12 cellular contexts compared by ENCODE assay signal in genomic region chr1:37485902-37486679, GRCh38. TPM values are rescaled to one million over a fixed set of nuclear protein-coding genes. Genes with fewer than 3 reads are reported as not detected.
DNase-seq lines count a peak whose midpoint lies in the region; ATAC-seq, FAIRE-seq and TF ChIP-seq lines count a peak whose summit lies in the region.
"Had no signal": no experiment of that assay in that cellular context is flagged by ENCODE, and none has a peak within 500 bp of the region (broad histone marks: within the 10 kb centered on the region; RNA-seq: fewer than 3 reads in every experiment).

No MANE protein-coding gene starts in this region.

- peaks cover 2% of the 10 kb centered on the region for H3K79me1 ChIP-seq in mesendoderm (ENCODE audit: low read length)

- intact Hi-C loops in Right ventricle myocardium inferior (cut with DNase I) (no loop called here), cardiac septum (cut with DNase I) (no loop called here), uterus (cut with DNase I; ENCODE audit: low total_unique reads) (no loop called here)

- H3K27me3 ChIP-seq in mesendoderm (ENCODE audit: insufficient read depth, low read length, poor library complexity) (no peaks in the 10 kb centered on the region), uterus (no peaks in the 10 kb centered on the region)

- H2BK15ac ChIP-seq in mesendoderm (replicated peaks; ENCODE audit: low read depth) = no peak overlapping the region

- H3K4me1 Mint-ChIP-seq in central memory CD8-positive, alpha-beta T cell = peaks cover 36% of the 10 kb centered on the region
- peaks cover 14% of the 10 kb centered on the region for H3K4me1 Mint-ChIP-seq in endothelial cell (ENCODE audit: unreplicated experiment)

- H3K79me2 ChIP-seq in mesendoderm (ENCODE audit: control insufficient read depth, insufficient read depth, low read length) = no peaks in the 10 kb centered on the region

- H3K9ac ChIP-seq in mesendoderm (ENCODE audit: low read length) = no peak overlapping the region

- peaks cover 4% of the 10 kb centered on the region for H3K36me3 ChIP-seq in mesendoderm (ENCODE audit: control insufficient read depth, insufficient read depth, low read length)
- H3K36me3 ChIP-seq in uterus = no peaks in the 10 kb centered on the region

- no peak overlapping the region for H2BK5ac ChIP-seq in mesendoderm (ENCODE audit: low read length)

- no peak overlapping the region for H3K18ac ChIP-seq in mesendoderm (ENCODE audit: low read length)

- H3K4me3 ChIP-seq in mesendoderm (ENCODE audit: low read length) (no peak overlapping the region), uterus (no peak overlapping the region)

- no peak overlapping the region for H3K4ac ChIP-seq in mesendoderm (ENCODE audit: low read depth, low read length)

- TF ChIP-seq CTCF in uterus (IDR thresholded peaks at IDR 0.05) (no peak), endothelial cell (IDR thresholded peaks at IDR 0.05; ENCODE audit: unreplicated experiment) (no peak)

- TF ChIP-seq POLR2A in uterus (IDR thresholded peaks at IDR 0.05) (no peak), GM12891 (IDR thresholded peaks at IDR 0.05; ENCODE audit: low read depth, low read length) (no peak)

- no peaks in the 10 kb centered on the region for H3K27me3 Mint-ChIP-seq in central memory CD8-positive, alpha-beta T cell
- H3K27me3 Mint-ChIP-seq in endothelial cell (ENCODE audit: unreplicated experiment) = peaks cover 1% of the 10 kb centered on the region

- H4K8ac ChIP-seq in mesendoderm (ENCODE audit: low read depth, low read length) = no peak overlapping the region

- no peaks in the 10 kb centered on the region for H3K9me3 Mint-ChIP-seq in central memory CD8-positive, alpha-beta T cell
- H3K9me3 Mint-ChIP-seq in endothelial cell (ENCODE audit: unreplicated experiment) = no peaks in the 10 kb centered on the region

- H3K56ac ChIP-seq in mesendoderm (ENCODE audit: low read length) = peak overlapping the region; percentile 46

- no peak overlapping the region for H4K5ac ChIP-seq in mesendoderm (ENCODE audit: low read length)

- H3K4me1 ChIP-seq in mesendoderm (ENCODE audit: control insufficient read depth, low read depth, low read length) (no peaks in the 10 kb centered on the region), uterus (no peaks in the 10 kb centered on the region)

- H3K4me3 Mint-ChIP-seq in central memory CD8-positive, alpha-beta T cell = no peak overlapping the region
- H3K4me3 Mint-ChIP-seq in endothelial cell (ENCODE audit: unreplicated experiment) = no peak overlapping the region

- H3K27ac ChIP-seq in mesendoderm (ENCODE audit: low read depth, low read length) (no peak overlapping the region), uterus (peak overlapping the region; percentile 61 to 79)

- H3K9me3 ChIP-seq in uterus = no peaks in the 10 kb centered on the region

- peak; percentile 8 for ATAC-seq in Right ventricle myocardium inferior
- ATAC-seq in central memory CD8-positive, alpha-beta T cell (replicated peaks; ENCODE audit: extremely low read depth, poor library complexity, severe bottlenecking) = no peak

- DNase-seq in Right ventricle myocardium inferior (ENCODE audit: missing footprints) (no peak), cardiac septum (ENCODE audit: low spot score) (no peak), mesendoderm (no peak), uterus (no peak), GM12891 (ENCODE audit: insufficient read length, low spot score) (no peak), endothelial cell (ENCODE audit: low spot score) (no peak), SHP77 treated with DMSO at 0.1 percent for 48 hours (lab: John Stamatoyannopoulos, UW) (no peak)
- no peak for DNase-seq in central memory CD8-positive, alpha-beta T cell (ENCODE audit: low spot score in 2 of 2)
- DNase-seq: activated CD4-positive, alpha-beta T cell treated with anti-CD3 and anti-CD28 coated beads for 1 hour; midbrain; NCI-H2029 treated with DMSO at 0.1 percent for 48 hours had no signal

- FAIRE-seq in GM12891 (lab: Jason Lieb, UNC) = no peak
- FAIRE-seq: colon had no signal

- H3K36me3 Mint-ChIP-seq in central memory CD8-positive, alpha-beta T cell (ENCODE audit: insufficient read depth) = peaks cover 47% of the 10 kb centered on the region
- peaks cover 27% of the 10 kb centered on the region for H3K36me3 Mint-ChIP-seq in endothelial cell (ENCODE audit: low read depth, unreplicated experiment)

- WGBS in mesendoderm (ENCODE audit: extremely low coverage, insufficient coverage, low lambda C conversion rate) = no CpG with 5 or more reads among the region's 6 CpGs

- H3K27ac Mint-ChIP-seq in central memory CD8-positive, alpha-beta T cell (ENCODE audit: low read depth) = peak overlapping the region; percentile 51
- no peak overlapping the region for H3K27ac Mint-ChIP-seq in endothelial cell (ENCODE audit: unreplicated experiment)

- no peak overlapping the region for H2BK120ac ChIP-seq in mesendoderm (ENCODE audit: low read depth, low read length)

- H3K23ac ChIP-seq in mesendoderm (ENCODE audit: low read length) = no peak overlapping the region

- H2AK5ac ChIP-seq in mesendoderm (ENCODE audit: low read length) = no peak overlapping the region

- H3K4me2 ChIP-seq in mesendoderm (ENCODE audit: low read length) = no peak overlapping the region

TF ChIP-seq in GM12891, 5 proteins besides CTCF, POLR2A, EP300 and RAD21:
- no peak for TF ChIP-seq POU2F2 (IDR thresholded peaks at IDR 0.05; ENCODE audit: low read depth, low read length)
- TF ChIP-seq SPI1 (IDR thresholded peaks at IDR 0.05; ENCODE audit: low read depth, low read length) = no peak
- no peak for TF ChIP-seq POLR2AphosphoS5 (IDR thresholded peaks at IDR 0.05; ENCODE audit: low read depth, low read length)
- TF ChIP-seq PAX5 (IDR thresholded peaks at IDR 0.05; ENCODE audit: insufficient read depth, low read length, severe bottlenecking) = no peak
- TF ChIP-seq TAF1 (IDR thresholded peaks at IDR 0.05; ENCODE audit: low read depth, low read length) = no peak

RNA-seq across cellular contexts. Expression of gene ZC3H12A, which starts 11.7 kb away (rescaled TPM):
- total RNA-seq in Right ventricle myocardium inferior (4.3 TPM), cardiac septum (3.3 TPM), uterus (10 to 100 TPM in 1 of 4 donors, 1 to 10 TPM in 3; 2.5 to 11.5 (median 8.5) TPM), endothelial cell (ENCODE audit: unreplicated experiment) (5.4 TPM)
- polyA plus RNA-seq in mesendoderm (2013, experiment 1 of 2) = 5.6 TPM
- polyA plus RNA-seq in mesendoderm (2013, experiment 2 of 2) = 6.0 TPM
- 16.7 TPM for polyA plus RNA-seq in GM12891 (2012; ENCODE audit: low read depth, missing spikeins)

RNA-seq across cellular contexts. Expression of gene MEAF6, which starts 28.5 kb away (rescaled TPM):
- total RNA-seq in Right ventricle myocardium inferior (35.9 TPM), cardiac septum (40.1 TPM), uterus (100 to 1,000 TPM in 1 of 4 donors, 10 to 100 TPM in 3; 39.1 to 186 (median 69.1) TPM), endothelial cell (ENCODE audit: unreplicated experiment) (50.6 TPM)
- polyA plus RNA-seq in mesendoderm (2013, experiment 1 of 2) = 42.9 TPM
- polyA plus RNA-seq in mesendoderm (2013, experiment 2 of 2) = 44.9 TPM
- 36.4 TPM for polyA plus RNA-seq in GM12891 (2012; ENCODE audit: low read depth, missing spikeins)
